ENCODE assay signal across 9 cellular contexts in genomic region chr6:101226677-101227135, GRCh38.
A peak's percentile ranks its signal among the peaks of the same experiment; 100 is the strongest.
DNase-seq lines count a peak whose midpoint lies in the region; ATAC-seq and TF ChIP-seq lines count a peak whose summit lies in the region.
"Had no signal": no experiment of that assay in that cellular context is flagged by ENCODE, and none has a peak within 500 bp of the region (broad histone marks: within the 10 kb centered on the region; RNA-seq: fewer than 3 reads in every experiment).

No MANE protein-coding gene starts in this region.

- no peaks in the 10 kb centered on the region for H3K27me3 Mint-ChIP-seq in progenitor cell of endocrine pancreas
- H3K27me3 Mint-ChIP-seq: CD4-positive, CD25-positive, alpha-beta regulatory T cell had no signal

- H3K4me3 ChIP-seq in LNCaP clone FGC (ENCODE audit: low read depth, low read length) (no peak overlapping the region), astrocyte of the spinal cord (ENCODE audit: low read depth, low read length) (no peak overlapping the region)

- TF ChIP-seq CTCF in LNCaP clone FGC (IDR thresholded peaks at IDR 0.05; ENCODE audit: control insufficient read depth, extremely low read depth, insufficient read depth) (peak; percentile 40), astrocyte of the spinal cord (IDR thresholded peaks at IDR 0.05; ENCODE audit: low read depth, low read length) (peak; percentile 19), progenitor cell of endocrine pancreas (IDR thresholded peaks at IDR 0.05; ENCODE audit: unreplicated experiment) (peak; percentile 58)

- peak; percentile 22 to 31 for DNase-seq in SHP77 (lab: John Stamatoyannopoulos, UW)
- DNase-seq in SHP77 treated with DMSO at 0.1 percent for 48 hours (lab: John Stamatoyannopoulos, UW): no peak
- DNase-seq in LNCaP clone FGC (ENCODE audit: low read depth): no peak
- DNase-seq in astrocyte of the spinal cord (ENCODE audit: low read depth, low spot score): peak; percentile 1
- peak; percentile 9 for DNase-seq in progenitor cell of endocrine pancreas (ENCODE audit: low spot score, unreplicated experiment)
- DNase-seq in NCI-H2196 treated with DMSO at 0.1 percent for 48 hours (lab: John Stamatoyannopoulos, UW; ENCODE audit: unreplicated experiment): no peak
- DNase-seq in left ventricle myocardium superior: no peak
- DNase-seq: CD4-positive, CD25-positive, alpha-beta regulatory T cell had no signal

- peaks cover 12% of the 10 kb centered on the region for H3K9me3 Mint-ChIP-seq in progenitor cell of endocrine pancreas (ENCODE audit: low read depth)

- H3K4me1 Mint-ChIP-seq in progenitor cell of endocrine pancreas (ENCODE audit: low read depth): no peaks in the 10 kb centered on the region
- H3K4me1 Mint-ChIP-seq: CD4-positive, CD25-positive, alpha-beta regulatory T cell had no signal

- intact Hi-C loops in left ventricle myocardium superior (cut with micrococcal nuclease): no loop called here

- in situ Hi-C loops in astrocyte of the spinal cord (cut with HindIII; ENCODE audit: low sequenced_read_pairs): no loop called here

- no peak overlapping the region for H3K4me3 Mint-ChIP-seq in progenitor cell of endocrine pancreas (ENCODE audit: low read depth)
- H3K4me3 Mint-ChIP-seq: CD4-positive, CD25-positive, alpha-beta regulatory T cell had no signal

- ATAC-seq in GM21526 (IDR thresholded peaks at IDR 0.05; ENCODE audit: low FRiP score, unreplicated experiment) (no peak), left ventricle myocardium superior (no peak)

- no peaks in the 10 kb centered on the region for H3K36me3 Mint-ChIP-seq in progenitor cell of endocrine pancreas (ENCODE audit: insufficient read depth)
- H3K36me3 Mint-ChIP-seq: CD4-positive, CD25-positive, alpha-beta regulatory T cell had no signal

- peak overlapping the region; percentile 45 for H3K27ac Mint-ChIP-seq in progenitor cell of endocrine pancreas
- H3K27ac Mint-ChIP-seq: CD4-positive, CD25-positive, alpha-beta regulatory T cell had no signal

Comparison
In these comparisons a context has a peak if more than half of its experiments do, and no peak if none do; other contexts are left out.
1. DNase-seq: peak in SHP77 (2 of 2), astrocyte of the spinal cord (single experiment) and progenitor cell of endocrine pancreas (single experiment); none in SHP77 treated with DMSO at 0.1 percent for 48 hours (single experiment), LNCaP clone FGC (single experiment), NCI-H2196 treated with DMSO at 0.1 percent for 48 hours (single experiment) and left ventricle myocardium superior (single experiment).
2. Peak in every context shown above with its lines, with median percentiles within 50 percentile points of each other: CTCF ChIP-seq.